ENCODE assay signal across 8 cellular contexts in the genomic region with DNA sequence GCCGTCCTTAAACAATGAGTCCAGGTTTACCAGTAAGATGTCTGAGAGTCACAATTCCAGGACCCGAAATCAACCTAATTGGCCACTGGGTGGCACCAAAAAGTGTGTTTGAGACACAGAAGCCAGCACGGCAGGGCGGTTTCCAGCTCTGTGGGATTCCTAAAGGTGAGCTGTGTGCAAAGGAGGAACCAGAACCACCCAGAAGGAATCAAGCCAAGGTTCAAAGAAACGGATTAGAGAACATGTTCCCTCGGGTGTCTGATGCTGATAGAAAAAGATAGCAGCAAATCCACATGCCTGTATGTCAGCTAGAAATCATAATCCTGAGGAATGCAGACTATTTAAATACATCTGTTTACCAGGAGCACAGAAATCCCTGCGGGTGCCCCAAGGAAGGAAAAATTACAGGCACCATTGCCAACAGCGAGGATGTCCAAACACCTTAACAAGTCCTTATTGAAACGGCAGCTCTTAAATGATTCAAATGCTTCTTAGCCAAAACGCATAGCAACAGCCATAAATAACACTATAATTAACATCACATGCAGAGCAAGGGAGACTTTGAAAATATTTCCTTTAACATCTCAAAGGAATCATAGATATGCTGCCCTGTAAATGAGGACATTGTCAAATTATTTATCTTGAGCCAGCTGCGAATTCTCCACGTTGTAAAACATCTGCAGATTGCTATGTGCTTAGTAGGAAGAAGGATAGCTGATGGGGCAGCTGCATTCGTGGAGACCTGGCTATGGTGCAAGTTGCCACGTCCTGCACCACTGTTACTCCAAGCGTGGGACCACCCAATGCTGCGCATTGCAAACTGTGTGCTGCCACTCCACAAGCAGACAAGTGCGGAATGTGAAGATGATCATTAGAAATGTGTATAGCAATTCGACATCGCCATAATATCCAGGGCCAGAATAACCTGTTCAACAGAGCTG.
DNase-seq lines count a peak whose midpoint lies in the region; ATAC-seq and TF ChIP-seq lines count a peak whose summit lies in the region.

No MANE protein-coding gene starts in this region.

- TF ChIP-seq EP300 in gastroesophageal sphincter (IDR thresholded peaks at IDR 0.05) (no peak), ovary (IDR thresholded peaks at IDR 0.05) (no peak)

- CTCF ChIA-PET in PC-9 (lab: Charles Lee): interaction anchor here (0.8 to 1.0 kb wide), 3 partner anchors 231 to 563 kb away, joined by 3 to 4 read pairs (median 4); no protein-coding TSS in a partner anchor

- no peaks in the 10 kb centered on the region for H3K79me2 ChIP-seq in PC-9 (ENCODE audit: low read depth)

- H3K4me3 Mint-ChIP-seq in activated T-helper 17 cell treated with anti-CD3 and anti-CD28 coated beads, Interleukin-2, amount 50 U/mL, for 72 hours: no peak overlapping the region

- H3K27ac ChIP-seq in PC-9 (no peak overlapping the region), gastroesophageal sphincter (peak overlapping the region in 2 of 4 donors; percentile 32 to 49), ovary (no peak overlapping the region), aorta (ENCODE audit: low read depth in 1 of 2, low read length in 2 of 2) (no peak overlapping the region)

- H3K4me1 ChIP-seq in PC-9 (replicated peaks; ENCODE audit: insufficient read depth) (no peaks in the 10 kb centered on the region), gastroesophageal sphincter (peaks cover 0 to 12% (median 3%) of the 10 kb centered on the region in 3 donors), ovary (ENCODE audit: insufficient read depth) (no peaks in the 10 kb centered on the region), aorta (ENCODE audit: control insufficient read depth in 1 of 2, insufficient read depth in 2 of 2, low read length in 2 of 2) (no peaks in the 10 kb centered on the region)

- no peaks in the 10 kb centered on the region for H3K9me3 ChIP-seq in PC-9 (ENCODE audit: insufficient read depth, low read depth)
- no peaks in the 10 kb centered on the region for H3K9me3 ChIP-seq in gastroesophageal sphincter
- H3K9me3 ChIP-seq in ovary: no peaks in the 10 kb centered on the region
- no peaks in the 10 kb centered on the region for H3K9me3 ChIP-seq in aorta (ENCODE audit: control insufficient read depth, low read length)

- intact Hi-C loops in PC-9 (cut with micrococcal nuclease; ENCODE audit: unreplicated experiment) (loop anchor here (1.0 to 10.0 kb wide), 5 partner anchors 228 to 563 kb away; no protein-coding TSS in a partner anchor), ovary (cut with DNase I) (loop anchor here in 1 of 4 donors (5.0 kb wide), 1 partner anchor 230 kb away; no protein-coding TSS in a partner anchor), aorta (cut with DNase I) (loop anchor here (5.0 to 10.0 kb wide), 5 partner anchors 228 to 1008 kb away; no protein-coding TSS in a partner anchor)

- H3K36me3 ChIP-seq in PC-9 (ENCODE audit: low read depth) (no peaks in the 10 kb centered on the region), gastroesophageal sphincter (no peaks in the 10 kb centered on the region), ovary (no peaks in the 10 kb centered on the region), aorta (ENCODE audit: control insufficient read depth in 1 of 2, insufficient read depth in 2 of 2, low read length in 1 of 2) (no peaks in the 10 kb centered on the region)

- POLR2A ChIA-PET in PC-9 (lab: Charles Lee; ENCODE audit: unreplicated experiment): interaction anchor here (0.6 to 0.7 kb wide), 2 partner anchors 114 to 1055 kb away, joined by 3 to 6 read pairs; no protein-coding TSS in a partner anchor

- ATAC-seq in GM21360 (IDR thresholded peaks at IDR 0.05; ENCODE audit: unreplicated experiment): peak; percentile 80
- ATAC-seq in activated T-helper 17 cell treated with anti-CD3 and anti-CD28 coated beads, Interleukin-2, amount 50 U/mL, for 72 hours (replicated peaks): peak; percentile 64
- ATAC-seq in gastroesophageal sphincter: peak; percentile 73
- peak; percentile 68 for ATAC-seq in aorta (ENCODE audit: low FRiP score)

- H3K27me3 Mint-ChIP-seq in activated T-helper 17 cell treated with anti-CD3 and anti-CD28 coated beads, Interleukin-2, amount 50 U/mL, for 72 hours: peaks cover 11% of the 10 kb centered on the region

- no TSS peak for BruUV-seq in PC-9 (replicated peaks; lab: Mats Ljungman, UMichigan)

- H3F3A ChIP-seq in PC-9 (ENCODE audit: insufficient read depth, low read depth): no peaks in the 10 kb centered on the region

- no peaks in the 10 kb centered on the region for H4K20me1 ChIP-seq in PC-9 (ENCODE audit: insufficient read depth)

- in situ Hi-C loops in KBM-7 (cut with MboI; ENCODE audit: low pct_unique_long_range_greater_than_20kb, low sequenced_read_pairs): loop anchor here (25.0 kb wide), 2 partner anchors 350 to 550 kb away; no protein-coding TSS in a partner anchor

- no peak overlapping the region for H3K4me3 ChIP-seq in PC-9
- no peak overlapping the region for H3K4me3 ChIP-seq in gastroesophageal sphincter
- no peak overlapping the region for H3K4me3 ChIP-seq in ovary
- H3K4me3 ChIP-seq in aorta (ENCODE audit: low read length in 2 of 2): no peak overlapping the region

- H3K9me3 Mint-ChIP-seq in activated T-helper 17 cell treated with anti-CD3 and anti-CD28 coated beads, Interleukin-2, amount 50 U/mL, for 72 hours: no peaks in the 10 kb centered on the region

- H3K27ac Mint-ChIP-seq in activated T-helper 17 cell treated with anti-CD3 and anti-CD28 coated beads, Interleukin-2, amount 50 U/mL, for 72 hours: no peak overlapping the region

- H3K4me2 ChIP-seq in PC-9: no peak overlapping the region

- no peak overlapping the region for H2AFZ ChIP-seq in PC-9

- H3K36me3 Mint-ChIP-seq in activated T-helper 17 cell treated with anti-CD3 and anti-CD28 coated beads, Interleukin-2, amount 50 U/mL, for 72 hours (ENCODE audit: low read depth): no peaks in the 10 kb centered on the region

- no peaks in the 10 kb centered on the region for H3K4me1 Mint-ChIP-seq in activated T-helper 17 cell treated with anti-CD3 and anti-CD28 coated beads, Interleukin-2, amount 50 U/mL, for 72 hours

- 24 to 26% methylated on average over 18 of the region's 19 CpGs for WGBS in gastroesophageal sphincter (ENCODE audit: low coverage in 1 of 2), 2 donors
- WGBS in ovary, 3 donors: 18 to 22% (median 21%) methylated on average over 19 of the region's 19 CpGs
- WGBS in aorta, 2 donors: 34 to 38% methylated on average over 19 of the region's 19 CpGs

- TF ChIP-seq POLR2A in gastroesophageal sphincter (IDR thresholded peaks at IDR 0.05): no peak
- TF ChIP-seq POLR2A in ovary (IDR thresholded peaks at IDR 0.05): no peak

- DNase-seq in COLO668 (lab: John Stamatoyannopoulos, UW; ENCODE audit: unreplicated experiment): peak; percentile 62
- DNase-seq in KBM-7: peak; percentile 72
- DNase-seq in PC-9: peak; percentile 41 to 49
- peak; percentile 34 to 64 (median 51) for DNase-seq in ovary
- DNase-seq in aorta: peak; percentile 68 to 82

- no peaks in the 10 kb centered on the region for H3K9me2 ChIP-seq in PC-9 (ENCODE audit: insufficient read depth)

- TF ChIP-seq CTCF in PC-9 (conservative IDR thresholded peaks at IDR 0.05) (peak; percentile 70), gastroesophageal sphincter (IDR thresholded peaks at IDR 0.05) (peak; percentile 24 to 68 (median 52)), ovary (IDR thresholded peaks at IDR 0.05) (peak in 1 of 3 donors; percentile 20)

- H3K27me3 ChIP-seq in PC-9 (ENCODE audit: insufficient read depth, low read depth) (peaks cover 95% of the 10 kb centered on the region), gastroesophageal sphincter (no peaks in the 10 kb centered on the region), ovary (no peaks in the 10 kb centered on the region), aorta (ENCODE audit: control insufficient read depth in 1 of 2, insufficient read depth in 2 of 2, low read length in 1 of 2) (no peaks in the 10 kb centered on the region)
